ENCODE assay signal across 8 cellular contexts in the genomic region with DNA sequence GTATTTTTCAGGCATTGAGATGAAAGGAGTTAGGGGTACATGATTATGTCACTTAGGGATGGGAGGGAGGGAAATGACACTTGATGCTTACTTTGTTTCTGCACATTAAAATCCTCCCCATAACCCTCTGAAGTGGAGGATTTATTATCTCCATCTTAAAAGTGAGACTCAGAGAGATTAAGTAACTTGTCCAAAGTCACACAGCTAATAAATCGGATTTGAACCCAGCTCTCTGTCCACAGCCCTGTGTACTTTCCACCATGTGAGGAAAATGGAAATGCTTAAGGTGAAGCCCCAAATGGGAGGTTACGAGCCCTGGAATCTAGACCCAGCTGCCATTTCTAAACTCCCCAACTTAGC. TPM values are rescaled to one million over a fixed set of nuclear protein-coding genes. Genes with fewer than 3 reads are reported as not detected.
A peak's percentile ranks its signal among the peaks of the same experiment; 100 is the strongest.
DNase-seq lines count a peak whose midpoint lies in the region; ATAC-seq and TF ChIP-seq lines count a peak whose summit lies in the region.

No MANE protein-coding gene starts in this region.

- no peak overlapping the region for H2AFZ ChIP-seq in Loucy (ENCODE audit: low read length)

- no peaks in the 10 kb centered on the region for H3K36me3 Mint-ChIP-seq in progenitor cell of endocrine pancreas (ENCODE audit: insufficient read depth)
- no peaks in the 10 kb centered on the region for H3K36me3 Mint-ChIP-seq in natural killer cell

- DNase-seq in A673 (ENCODE audit: low spot score) = no peak
- DNase-seq in esophagus squamous epithelium (lab: John Stamatoyannopoulos, UW) = no peak
- no peak for DNase-seq in progenitor cell of endocrine pancreas (ENCODE audit: low spot score, unreplicated experiment)
- no peak for DNase-seq in NCI-H1417 (lab: John Stamatoyannopoulos, UW)
- no peak for DNase-seq in natural killer cell
- DNase-seq in left lobe of liver (ENCODE audit: low spot score) = no peak

- peak overlapping the region; percentile 12 for H3K4me2 ChIP-seq in Loucy (ENCODE audit: low read depth, low read length, poor library complexity, severe bottlenecking)

- no peak for TF ChIP-seq CTCF in A673 (conservative IDR thresholded peaks at IDR 0.05; ENCODE audit: low read depth, low read length)
- TF ChIP-seq CTCF in Loucy (conservative IDR thresholded peaks at IDR 0.05; ENCODE audit: low read length) = no peak
- TF ChIP-seq CTCF in esophagus squamous epithelium (IDR thresholded peaks at IDR 0.05) = no peak
- TF ChIP-seq CTCF in progenitor cell of endocrine pancreas (IDR thresholded peaks at IDR 0.05; ENCODE audit: unreplicated experiment) = no peak
- no peak for TF ChIP-seq CTCF in natural killer cell (IDR thresholded peaks at IDR 0.05)

- H3K9me2 ChIP-seq in Loucy (replicated peaks; ENCODE audit: low read depth, low read length) = no peaks in the 10 kb centered on the region

- no peak for TF ChIP-seq POLR2A in esophagus squamous epithelium (IDR thresholded peaks at IDR 0.05)

- H3K9me3 Mint-ChIP-seq in progenitor cell of endocrine pancreas (ENCODE audit: low read depth) (no peaks in the 10 kb centered on the region), natural killer cell (no peaks in the 10 kb centered on the region)

- H3K9me3 ChIP-seq in A673 (ENCODE audit: low read depth, low read length, poor library complexity, severe bottlenecking) (no peaks in the 10 kb centered on the region), Loucy (ENCODE audit: insufficient read depth, low read depth, low read length) (no peaks in the 10 kb centered on the region), esophagus squamous epithelium (no peaks in the 10 kb centered on the region)

- H3K27ac Mint-ChIP-seq in progenitor cell of endocrine pancreas (peak overlapping the region; percentile 49), natural killer cell (no peak overlapping the region)

- H3K4me3 Mint-ChIP-seq in progenitor cell of endocrine pancreas (ENCODE audit: low read depth) (no peak overlapping the region), natural killer cell (no peak overlapping the region)

- H3K27ac ChIP-seq in A673 (ENCODE audit: low read depth, low read length, poor library complexity, severe bottlenecking) (peak overlapping the region; percentile 88), esophagus squamous epithelium (peak overlapping the region; percentile 83 to 91 (median 88))

- POLR2A ChIA-PET in A673 (lab: Charles Lee; ENCODE audit: low non-redundant PET) = no interaction called here

- intact Hi-C loops in A673 (cut with micrococcal nuclease; ENCODE audit: unreplicated experiment) = no loop called here
- intact Hi-C loops in esophagus squamous epithelium (cut with DNase I) = no loop called here
- intact Hi-C loops in natural killer cell (cut with micrococcal nuclease) = no loop called here

- H3K79me2 ChIP-seq in Loucy (ENCODE audit: insufficient read depth, low read length) = peaks cover 100% of the 10 kb centered on the region

- H3F3A ChIP-seq in Loucy (ENCODE audit: low read depth) = 0 out of 2 replicates have a peak, but pooled peaks cover 2% of the 10 kb centered on the region

- BruUV-seq in A673 (replicated peaks; lab: Mats Ljungman, UMichigan) = no TSS peak

- peaks cover 21% of the 10 kb centered on the region for H4K20me1 ChIP-seq in Loucy (ENCODE audit: insufficient read depth, low read length, poor library complexity, severe bottlenecking)

- H3K27me3 ChIP-seq in A673 (replicated peaks; ENCODE audit: insufficient read depth, low read depth, low read length, poor library complexity) (no peaks in the 10 kb centered on the region), Loucy (ENCODE audit: insufficient read depth, low read length, poor library complexity, severe bottlenecking) (no peaks in the 10 kb centered on the region), esophagus squamous epithelium (no peaks in the 10 kb centered on the region)

- H3K4me3 ChIP-seq in A673 (ENCODE audit: low read depth, low read length, poor library complexity, severe bottlenecking) (no peak overlapping the region), Loucy (ENCODE audit: low read length, poor library complexity, severe bottlenecking) (no peak overlapping the region), esophagus squamous epithelium (peak overlapping the region in 1 of 4 donors; percentile 24)

- WGBS in esophagus squamous epithelium, 2 donors = 52 to 64% methylated on average over 2 of the region's 2 CpGs

- H3K4me1 ChIP-seq in A673 (ENCODE audit: insufficient read depth, low read length, poor library complexity, severe bottlenecking) = peaks cover 46% of the 10 kb centered on the region
- peaks cover 14% of the 10 kb centered on the region for H3K4me1 ChIP-seq in Loucy (ENCODE audit: insufficient read depth, low read length, poor library complexity, severe bottlenecking)
- peaks cover 89 to 100% (median 93%) of the 10 kb centered on the region in 3 donors for H3K4me1 ChIP-seq in esophagus squamous epithelium

- CTCF ChIA-PET in A673 (lab: Charles Lee) = no interaction called here

- ATAC-seq in GM19324 (IDR thresholded peaks at IDR 0.05; ENCODE audit: low FRiP score, unreplicated experiment) (no peak), natural killer cell (no peak), left lobe of liver (no peak)

- peaks cover 4% of the 10 kb centered on the region for H3K27me3 Mint-ChIP-seq in progenitor cell of endocrine pancreas
- no peaks in the 10 kb centered on the region for H3K27me3 Mint-ChIP-seq in natural killer cell (ENCODE audit: low read depth in 2 of 2)

- H3K9ac ChIP-seq in Loucy (ENCODE audit: low read depth, low read length, poor library complexity, severe bottlenecking) = no peak overlapping the region

- H3K36me3 ChIP-seq in A673 (ENCODE audit: insufficient read depth, low read length, poor library complexity, severe bottlenecking) = no peaks in the 10 kb centered on the region
- no peaks in the 10 kb centered on the region; the same call in 1 of the 2 replicates for H3K36me3 ChIP-seq in Loucy (ENCODE audit: insufficient read depth, low read length)
- no peaks in the 10 kb centered on the region for H3K36me3 ChIP-seq in esophagus squamous epithelium

- H3K4me1 Mint-ChIP-seq in progenitor cell of endocrine pancreas (ENCODE audit: low read depth) (peaks cover 31% of the 10 kb centered on the region), natural killer cell (peaks cover 45 to 56% of the 10 kb centered on the region in 2 donors)

RNA-seq across cellular contexts. Expression of a gene that starts 58.6 kb away (rescaled TPM):
- total RNA-seq in A673 (2021) = 106 and 107 TPM in 2 replicates
- total RNA-seq in esophagus squamous epithelium = 100 to 1,000 TPM; 130 to 189 (median 142) TPM
- 32.5 and 35.6 TPM in 2 replicates for total RNA-seq in progenitor cell of endocrine pancreas
- 10 to 100 TPM; 58.4 to 72.6 (median 69.5) TPM for total RNA-seq in natural killer cell
- 6.8 TPM for total RNA-seq in left lobe of liver
